ENCODE assay signal across 21 cellular contexts in the genomic region with DNA sequence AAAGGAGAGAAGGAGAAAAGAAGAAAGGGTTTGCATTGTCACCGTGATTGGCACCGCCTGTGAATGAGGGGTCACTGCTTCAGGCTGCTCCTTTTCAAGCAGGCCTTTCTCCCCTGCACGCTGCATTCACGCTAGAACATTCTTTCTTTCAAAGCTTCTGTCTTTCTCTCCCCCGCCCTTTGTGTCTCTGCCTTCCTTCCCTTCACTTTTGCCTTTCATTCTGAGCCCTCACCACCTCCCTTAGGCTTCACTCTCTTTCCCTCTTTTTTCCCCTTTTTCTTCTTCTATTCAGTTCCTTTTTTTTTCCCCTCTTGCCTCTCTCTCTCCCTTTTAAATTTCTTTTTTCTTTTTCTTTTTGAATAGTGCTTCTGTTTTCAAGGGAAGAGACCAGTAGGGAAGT. TPM values are rescaled to one million over a fixed set of nuclear protein-coding genes. Genes with fewer than 3 reads are reported as not detected.
A peak's percentile ranks its signal among the peaks of the same experiment; 100 is the strongest.
DNase-seq lines count a peak whose midpoint lies in the region; ATAC-seq and TF ChIP-seq lines count a peak whose summit lies in the region.
"Had no signal": no experiment of that assay in that cellular context is flagged by ENCODE, and none has a peak within 500 bp of the region (broad histone marks: within the 10 kb centered on the region; RNA-seq: fewer than 3 reads in every experiment).

No MANE protein-coding gene starts in this region.

- peak overlapping the region; percentile 40 to 73 for H3K27ac Mint-ChIP-seq in activated naive CD4-positive, alpha-beta T cell treated with anti-CD3 and anti-CD28 coated beads, Interleukin-2, amount 50 U/mL, for 72 hours
- peak overlapping the region; percentile 71 for H3K27ac Mint-ChIP-seq in type B pancreatic cell
- H3K27ac Mint-ChIP-seq: activated CD4-positive, alpha-beta memory T cell treated with anti-CD3 and anti-CD28 coated beads for 36 hours; activated naive CD4-positive, alpha-beta T cell treated with anti-CD3 and anti-CD28 coated beads, Interleukin-2, amount 50 U/mL, for 24 hours had no signal

- ATAC-seq in activated naive CD4-positive, alpha-beta T cell treated with anti-CD3 and anti-CD28 coated beads, Interleukin-2, amount 50 U/mL, for 72 hours, result no peak
- ATAC-seq: left lung, mucosa of descending colon, right cardiac atrium had no signal

- TF ChIP-seq CTCF in VCaP (conservative IDR thresholded peaks at IDR 0.05), result no peak
- no peak for TF ChIP-seq CTCF in type B pancreatic cell (conservative IDR thresholded peaks at IDR 0.05)

- H3K36me3 Mint-ChIP-seq in activated naive CD4-positive, alpha-beta T cell treated with anti-CD3 and anti-CD28 coated beads, Interleukin-2, amount 50 U/mL, for 72 hours, result peaks cover 0 to 7% of the 10 kb centered on the region in 2 donors
- no peaks in the 10 kb centered on the region for H3K36me3 Mint-ChIP-seq in type B pancreatic cell
- H3K36me3 Mint-ChIP-seq: activated CD4-positive, alpha-beta memory T cell treated with anti-CD3 and anti-CD28 coated beads for 36 hours had no signal

- H3K27ac ChIP-seq in VCaP, result peak overlapping the region; percentile 16; the same call in 1 of the 2 replicates
- H3K27ac ChIP-seq: C4-2B, PC-9, SJSA1 had no signal

- peak overlapping the region; percentile 31 for H3K4me3 Mint-ChIP-seq in type B pancreatic cell
- H3K4me3 Mint-ChIP-seq: activated CD4-positive, alpha-beta memory T cell treated with anti-CD3 and anti-CD28 coated beads for 36 hours; activated naive CD4-positive, alpha-beta T cell treated with anti-CD3 and anti-CD28 coated beads, Interleukin-2, amount 50 U/mL, for 24 hours had no signal

- H3K27me3 Mint-ChIP-seq in type B pancreatic cell, result no peaks in the 10 kb centered on the region
- H3K27me3 Mint-ChIP-seq: activated CD4-positive, alpha-beta memory T cell treated with anti-CD3 and anti-CD28 coated beads for 36 hours; activated naive CD4-positive, alpha-beta T cell treated with anti-CD3 and anti-CD28 coated beads, Interleukin-2, amount 50 U/mL, for 24 hours had no signal

- H3K4me1 Mint-ChIP-seq in type B pancreatic cell (ENCODE audit: unreplicated experiment), result peaks cover 52% of the 10 kb centered on the region

- DNase-seq in activated naive CD4-positive, alpha-beta T cell treated with anti-CD3 and anti-CD28 coated beads, Interleukin-2, amount 50 U/mL, for 72 hours (ENCODE audit: low spot score in 2 of 2), result no peak
- DNase-seq in activated naive CD4-positive, alpha-beta T cell (lab: John Stamatoyannopoulos, UW), result no peak
- DNase-seq in medulla oblongata (ENCODE audit: extremely low spot score) (peak; percentile 29), type B pancreatic cell (ENCODE audit: extremely low spot score, unreplicated experiment) (no peak), NCI-H2171 treated with DMSO at 0.1 percent for 48 hours (lab: John Stamatoyannopoulos, UW) (no peak), NCI-H2081 treated with DMSO at 0.1 percent for 48 hours (lab: John Stamatoyannopoulos, UW) (no peak), NAMALWA (ENCODE audit: low spot score) (no peak)
- DNase-seq: activated CD4-positive, alpha-beta memory T cell treated with anti-CD3 and anti-CD28 coated beads for 36 hours; activated CD4-positive, CD25-positive, alpha-beta regulatory T cell; left lung; NCI-H1436 treated with DMSO at 0.1 percent for 48 hours; NCI-H2171; NCI-H526 treated with DMSO at 0.1 percent for 48 hours; PC-9; stimulated activated CD4-positive, alpha-beta T cell treated with anti-CD3 and anti-CD28 coated beads, Interleukin-12 subunit alpha, Interleukin-12 subunit beta, amount 100 ng/mL, for 4 hours had no signal

- H3K9me3 Mint-ChIP-seq in activated naive CD4-positive, alpha-beta T cell treated with anti-CD3 and anti-CD28 coated beads, Interleukin-2, amount 50 U/mL, for 72 hours, result no peaks in the 10 kb centered on the region
- no peaks in the 10 kb centered on the region for H3K9me3 Mint-ChIP-seq in type B pancreatic cell
- H3K9me3 Mint-ChIP-seq: activated CD4-positive, alpha-beta memory T cell treated with anti-CD3 and anti-CD28 coated beads for 36 hours; activated naive CD4-positive, alpha-beta T cell treated with anti-CD3 and anti-CD28 coated beads, Interleukin-2, amount 50 U/mL, for 24 hours had no signal

RNA-seq across cellular contexts. Expression of a gene that starts 42.5 kb away (rescaled TPM):
- total RNA-seq in activated naive CD4-positive, alpha-beta T cell treated with anti-CD3 and anti-CD28 coated beads, Interleukin-2, amount 50 U/mL, for 72 hours, result 10 to 100 TPM; 13.2 to 28.1 TPM
- total RNA-seq in type B pancreatic cell (ENCODE audit: low replicate concordance), result 34.7 and 47.2 TPM in 2 replicates

RNA-seq across cellular contexts. Expression of a gene that starts 58.7 kb away (rescaled TPM):
- 100 to 1,000 TPM; 203 to 242 TPM for total RNA-seq in activated naive CD4-positive, alpha-beta T cell treated with anti-CD3 and anti-CD28 coated beads, Interleukin-2, amount 50 U/mL, for 72 hours
- 225 and 247 TPM in 2 replicates for total RNA-seq in type B pancreatic cell (ENCODE audit: low replicate concordance)
